In the genomic region with DNA sequence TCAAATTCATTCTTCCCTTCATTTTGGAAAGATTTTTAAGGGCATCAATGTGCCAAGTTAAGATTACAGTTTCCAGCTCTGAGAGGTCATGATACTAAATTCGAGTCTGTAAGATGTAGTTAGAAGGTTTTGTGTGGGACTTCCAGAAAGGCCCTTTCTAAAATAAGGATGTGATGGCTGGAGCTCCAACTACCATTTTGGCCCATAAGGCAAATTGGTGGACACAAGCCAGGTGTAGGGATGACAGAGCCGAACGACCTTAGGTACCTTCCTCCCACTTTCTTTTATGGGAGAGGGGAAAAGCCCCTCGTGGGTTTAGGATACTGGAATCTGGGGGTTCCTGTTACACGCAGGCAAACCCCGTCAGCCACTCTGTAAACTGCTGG, we compare ENCODE assay signal across 8 cellular contexts. TPM values are rescaled to one million over a fixed set of nuclear protein-coding genes. Genes with fewer than 3 reads are reported as not detected.
A peak's percentile ranks its signal among the peaks of the same experiment; 100 is the strongest.
DNase-seq lines count a peak whose midpoint lies in the region; ATAC-seq and TF ChIP-seq lines count a peak whose summit lies in the region.

No MANE protein-coding gene starts in this region.

- BruUV-seq in A673 (replicated peaks; lab: Mats Ljungman, UMichigan), result no TSS peak

- H3K27ac ChIP-seq in A673 (ENCODE audit: low read depth, low read length, poor library complexity, severe bottlenecking) (peak overlapping the region; percentile 41), brain microvascular endothelial cell (peak overlapping the region; percentile 81)

- peak overlapping the region; percentile 58 for H3K4me3 ChIP-seq in A673 (ENCODE audit: low read depth, low read length, poor library complexity, severe bottlenecking)
- peak overlapping the region; percentile 87 for H3K4me3 ChIP-seq in brain microvascular endothelial cell (ENCODE audit: low read depth, low read length)
- peak overlapping the region; percentile 88 for H3K4me3 ChIP-seq in mucosa of descending colon

- H3K36me3 ChIP-seq in A673 (ENCODE audit: insufficient read depth, low read length, poor library complexity, severe bottlenecking), result no peaks in the 10 kb centered on the region
- H3K36me3 ChIP-seq in brain microvascular endothelial cell (replicated peaks), result no peaks in the 10 kb centered on the region
- H3K36me3 ChIP-seq in mucosa of descending colon (ENCODE audit: low read depth), result no peaks in the 10 kb centered on the region

- CTCF ChIA-PET in A673 (lab: Charles Lee), result no interaction called here

- DNase-seq in A673 (ENCODE audit: low spot score) (no peak), brain microvascular endothelial cell (no peak), mucosa of descending colon (no peak), AG08395 (ENCODE audit: low spot score) (no peak), NOMO-1 treated with dmso at 0.1 percent for 144 hours (lab: John Stamatoyannopoulos, UW; ENCODE audit: unreplicated experiment) (no peak)

- peaks cover 8% of the 10 kb centered on the region for H3K27me3 ChIP-seq in A673 (replicated peaks; ENCODE audit: insufficient read depth, low read depth, low read length, poor library complexity)
- no peaks in the 10 kb centered on the region for H3K27me3 ChIP-seq in brain microvascular endothelial cell (replicated peaks)

- ATAC-seq in HG03025 (IDR thresholded peaks at IDR 0.05; ENCODE audit: low FRiP score, unreplicated experiment) (peak; percentile 13), mucosa of descending colon (no peak), HG03139 (IDR thresholded peaks at IDR 0.05; ENCODE audit: unreplicated experiment) (no peak), GM19023 (IDR thresholded peaks at IDR 0.05; ENCODE audit: unreplicated experiment) (no peak)

- H3K9me3 ChIP-seq in A673 (ENCODE audit: low read depth, low read length, poor library complexity, severe bottlenecking) (peaks cover 5% of the 10 kb centered on the region), mucosa of descending colon (no peaks in the 10 kb centered on the region)

- TF ChIP-seq CTCF in A673 (conservative IDR thresholded peaks at IDR 0.05; ENCODE audit: low read depth, low read length) (no peak), brain microvascular endothelial cell (IDR thresholded peaks at IDR 0.05; ENCODE audit: low read depth, low read length, missing control alignments) (no peak), mucosa of descending colon (IDR thresholded peaks at IDR 0.05) (no peak)

- H3K4me1 ChIP-seq in A673 (ENCODE audit: insufficient read depth, low read length, poor library complexity, severe bottlenecking), result peaks cover 5% of the 10 kb centered on the region
- peaks cover 7% of the 10 kb centered on the region for H3K4me1 ChIP-seq in mucosa of descending colon (ENCODE audit: low read depth)

- POLR2A ChIA-PET in A673 (lab: Charles Lee; ENCODE audit: low non-redundant PET), result no interaction called here

- in situ Hi-C loops in brain microvascular endothelial cell (cut with HindIII; ENCODE audit: low pct_ligation_motif_present, low sequenced_read_pairs), result no loop called here

- intact Hi-C loops in A673 (cut with micrococcal nuclease; ENCODE audit: unreplicated experiment) (no loop called here), mucosa of descending colon (cut with DNase I, micrococcal nuclease) (no loop called here)

RNA-seq across cellular contexts. Expression of a gene that starts 54.3 kb away (rescaled TPM):
- total RNA-seq in A673 (2021) (3.5 and 5.1 TPM in 2 replicates), mucosa of descending colon (1 to 10 TPM; 5.7 to 8.9 (median 8.0) TPM)
